3 cellular contexts compared by ENCODE assay signal in genomic region chr10:34654211-34654610, GRCh38.
TF ChIP-seq lines count a peak whose summit lies in the region.

No MANE protein-coding gene starts in this region.

TF ChIP-seq in WTC11, 78 proteins besides CTCF, POLR2A, EP300 and RAD21 (continues in another document):
- TF ChIP-seq CBFB (CRISPR knock-in tag; IDR thresholded peaks at IDR 0.05; ENCODE audit: low read depth) (no peak), ZNF219 (CRISPR knock-in tag; IDR thresholded peaks at IDR 0.05; ENCODE audit: borderline replicate concordance) (no peak), ZNF416 (CRISPR knock-in tag; IDR thresholded peaks at IDR 0.05) (no peak), NFATC4 (CRISPR knock-in tag; IDR thresholded peaks at IDR 0.05) (no peak), RELA (CRISPR knock-in tag; IDR thresholded peaks at IDR 0.05; ENCODE audit: borderline replicate concordance) (no peak), OVOL2 (CRISPR knock-in tag; IDR thresholded peaks at IDR 0.05; ENCODE audit: borderline replicate concordance) (no peak), ZNF425 (CRISPR knock-in tag; conservative IDR thresholded peaks at IDR 0.05) (no peak), RORB (CRISPR knock-in tag; IDR thresholded peaks at IDR 0.05) (no peak), ZNF671 (CRISPR knock-in tag; IDR thresholded peaks at IDR 0.05) (no peak), GABPB1 (CRISPR knock-in tag; IDR thresholded peaks at IDR 0.05) (no peak), JAZF1 (CRISPR knock-in tag; IDR thresholded peaks at IDR 0.05) (no peak), ESRRA (CRISPR knock-in tag; IDR thresholded peaks at IDR 0.05; ENCODE audit: borderline replicate concordance) (no peak), MAX (CRISPR knock-in tag; IDR thresholded peaks at IDR 0.05) (no peak), ZNF423 (CRISPR knock-in tag; IDR thresholded peaks at IDR 0.05) (no peak), ETV6 (CRISPR knock-in tag; IDR thresholded peaks at IDR 0.05) (no peak), CREB1 (CRISPR knock-in tag; IDR thresholded peaks at IDR 0.05) (no peak), ATF6 (CRISPR knock-in tag; IDR thresholded peaks at IDR 0.05) (no peak), TCF7 (CRISPR knock-in tag; IDR thresholded peaks at IDR 0.05; ENCODE audit: low read depth) (no peak)

TF ChIP-seq in endothelial cell of umbilical vein, 7 proteins besides CTCF, POLR2A, EP300 and RAD21:
- TF ChIP-seq FOS (IDR thresholded peaks at IDR 0.05; ENCODE audit: borderline replicate concordance, insufficient read depth, low read length): no peak
- TF ChIP-seq JUN (IDR thresholded peaks at IDR 0.05; ENCODE audit: borderline replicate concordance, insufficient read depth, insufficient read length, low read depth): no peak
- no peak for TF ChIP-seq GATA2 (IDR thresholded peaks at IDR 0.05; ENCODE audit: insufficient read depth, insufficient read length, low read depth, low read length)
- TF ChIP-seq MYC (IDR thresholded peaks at IDR 0.05; ENCODE audit: low read depth, low read length): no peak
- TF ChIP-seq MAX (IDR thresholded peaks at IDR 0.05; ENCODE audit: insufficient read depth, insufficient read length): no peak
- TF ChIP-seq POLR2AphosphoS5 (IDR thresholded peaks at IDR 0.05; ENCODE audit: insufficient read depth, low read depth, low read length): no peak
- TF ChIP-seq EZH2 (IDR thresholded peaks at IDR 0.05; ENCODE audit: borderline replicate concordance, low read depth, low read length, severe bottlenecking): no peak

TF ChIP-seq in HepG2, 621 proteins besides CTCF, POLR2A, EP300 and RAD21 (continues in another document):
- TF ChIP-seq HMG20A (CRISPR knock-in tag; IDR thresholded peaks at IDR 0.05; ENCODE audit: borderline replicate concordance) (0 out of 2 replicates have a peak, but pooled peaks have one; percentile 13), KDM4B (CRISPR knock-in tag; IDR thresholded peaks at IDR 0.05) (no peak), ZNF513 (CRISPR knock-in tag; conservative IDR thresholded peaks at IDR 0.05) (no peak), ZNF672 (CRISPR knock-in tag; IDR thresholded peaks at IDR 0.05) (no peak), ZMYM4 (CRISPR knock-in tag; IDR thresholded peaks at IDR 0.05) (0 out of 2 replicates have a peak, but pooled peaks have one; percentile 31), CBX2 (IDR thresholded peaks at IDR 0.05; ENCODE audit: low read depth, low read length) (no peak), CBX2 (CRISPR knock-in tag; IDR thresholded peaks at IDR 0.05; ENCODE audit: low read depth) (no peak), PAF1 (CRISPR knock-in tag; IDR thresholded peaks at IDR 0.05) (no peak), WIZ (CRISPR knock-in tag; IDR thresholded peaks at IDR 0.05) (no peak), PAXIP1 (CRISPR knock-in tag; conservative IDR thresholded peaks at IDR 0.05) (peak; percentile 73), RFX1 (IDR thresholded peaks at IDR 0.05) (no peak), CERS6 (CRISPR knock-in tag; IDR thresholded peaks at IDR 0.05) (no peak), ZBTB26 (CRISPR knock-in tag; IDR thresholded peaks at IDR 0.05; ENCODE audit: borderline replicate concordance) (peak; percentile 94), NR2F6 (IDR thresholded peaks at IDR 0.05) (peak; percentile 69), NR2F6 (CRISPR knock-in tag; IDR thresholded peaks at IDR 0.05) (peak; percentile 69), TP53 (CRISPR knock-in tag; conservative IDR thresholded peaks at IDR 0.05) (no peak), E2F2 (CRISPR knock-in tag; IDR thresholded peaks at IDR 0.05; ENCODE audit: borderline replicate concordance) (no peak), RBM22 (optimal IDR thresholded peaks at IDR 0.05; ENCODE audit: low read length) (peak; percentile 56), CBFB (CRISPR knock-in tag; IDR thresholded peaks at IDR 0.05) (no peak), TCF12 (IDR thresholded peaks at IDR 0.05) (no peak), TCF12 (CRISPR knock-in tag; IDR thresholded peaks at IDR 0.05) (no peak), ZSCAN21 (CRISPR knock-in tag; IDR thresholded peaks at IDR 0.05; ENCODE audit: borderline replicate concordance) (no peak), ZNF460 (CRISPR knock-in tag; IDR thresholded peaks at IDR 0.05; ENCODE audit: borderline replicate concordance) (no peak), GTF3A (CRISPR knock-in tag; conservative IDR thresholded peaks at IDR 0.05) (no peak), RNF2 (conservative IDR thresholded peaks at IDR 0.05; ENCODE audit: low read depth) (no peak), ZNF609 (CRISPR knock-in tag; IDR thresholded peaks at IDR 0.05; ENCODE audit: borderline replicate concordance) (no peak), IKZF1 (IDR thresholded peaks at IDR 0.05) (no peak), JDP2 (CRISPR knock-in tag; IDR thresholded peaks at IDR 0.05; ENCODE audit: borderline replicate concordance) (no peak), ZNF543 (CRISPR knock-in tag; IDR thresholded peaks at IDR 0.05) (no peak), ZNF770 (CRISPR knock-in tag; IDR thresholded peaks at IDR 0.05) (no peak), ZNF800 (CRISPR knock-in tag; IDR thresholded peaks at IDR 0.05) (no peak), FOXC1 (CRISPR knock-in tag; IDR thresholded peaks at IDR 0.05; ENCODE audit: borderline replicate concordance) (no peak), POGZ (CRISPR knock-in tag; IDR thresholded peaks at IDR 0.05) (0 out of 2 replicates have a peak, but pooled peaks have one; percentile 51), NR0B2 (CRISPR knock-in tag; IDR thresholded peaks at IDR 0.05) (no peak)
